Comparison of ENCODE assay signal across 10 cellular contexts in genomic region chr4:1752284-1753041, GRCh38. TPM values are rescaled to one million over a fixed set of nuclear protein-coding genes. Genes with fewer than 3 reads are reported as not detected.
DNase-seq lines count a peak whose midpoint lies in the region; ATAC-seq and TF ChIP-seq lines count a peak whose summit lies in the region.
"Had no signal": no experiment of that assay in that cellular context is flagged by ENCODE, and none has a peak within 500 bp of the region (broad histone marks: within the 10 kb centered on the region; RNA-seq: fewer than 3 reads in every experiment).

No MANE protein-coding gene starts in this region.

- H3K9me3 ChIP-seq in BLaER1 treated with 17β-estradiol and CSF1 and Interleukin-3, amounts not matched to agents 10 nM and 100 nM (replicated peaks in 1 of 11): no peaks in the 10 kb centered on the region
- H3K9me3 ChIP-seq in left lung (no peaks in the 10 kb centered on the region), BE2C (no peaks in the 10 kb centered on the region)

- no peaks in the 10 kb centered on the region for H3K4me1 Mint-ChIP-seq in GM23338
- peaks cover 1% of the 10 kb centered on the region for H3K4me1 Mint-ChIP-seq in nephron progenitor cell

- no peaks in the 10 kb centered on the region for H3F3A ChIP-seq in GM23338 (replicated peaks; ENCODE audit: low read depth)

- no peak overlapping the region for H2AFZ ChIP-seq in GM23338

- peak overlapping the region in 2 of 10 experiments; percentile 13 to 45; a peak in 5 of 20 replicates for H3K4me3 ChIP-seq in BLaER1 treated with 17β-estradiol and CSF1 and Interleukin-3, amounts not matched to agents 10 nM and 100 nM
- no peak overlapping the region for H3K4me3 ChIP-seq in GM23338
- no peak overlapping the region for H3K4me3 ChIP-seq in left lung
- H3K4me3 ChIP-seq in BE2C (ENCODE audit: low read depth, low read length): no peak overlapping the region

- intact Hi-C loops in left lung (cut with DNase I): no loop called here

- H3K27ac ChIP-seq in BLaER1 treated with 17β-estradiol and CSF1 and Interleukin-3, amounts not matched to agents 10 nM and 100 nM: peak overlapping the region; percentile 74 to 91 (median 86)
- no peak overlapping the region for H3K27ac ChIP-seq in GM23338 (ENCODE audit: low read depth)
- H3K27ac ChIP-seq in left lung: no peak overlapping the region

- TF ChIP-seq CTCF in GM23338 (conservative IDR thresholded peaks at IDR 0.05; ENCODE audit: low read depth in 2 of 2): peak in 1 of 2 experiments; percentile 41; a peak in 2 of 4 replicates
- TF ChIP-seq CTCF in left lung (IDR thresholded peaks at IDR 0.05): no peak
- TF ChIP-seq CTCF in nephron progenitor cell (IDR thresholded peaks at IDR 0.05): no peak
- no peak for TF ChIP-seq CTCF in BE2C (IDR thresholded peaks at IDR 0.05; ENCODE audit: low read depth, low read length)

- peak overlapping the region; percentile 80 to 96 (median 94) for H3K4me2 ChIP-seq in BLaER1 treated with 17β-estradiol and CSF1 and Interleukin-3, amounts not matched to agents 10 nM and 100 nM
- H3K4me2 ChIP-seq in GM23338: no peak overlapping the region; the same call in 1 of the 2 replicates

- peaks cover 33 to 68% (median 50%) of the 10 kb centered on the region in 10 experiments for H3K4me1 ChIP-seq in BLaER1 treated with 17β-estradiol and CSF1 and Interleukin-3, amounts not matched to agents 10 nM and 100 nM
- H3K4me1 ChIP-seq in GM23338 (ENCODE audit: insufficient read depth) (no peaks in the 10 kb centered on the region), left lung (peaks cover 13 to 28% of the 10 kb centered on the region in 2 donors), BE2C (peaks cover 6% of the 10 kb centered on the region)

- no peak overlapping the region for H3K4me3 Mint-ChIP-seq in GM23338
- no peak overlapping the region for H3K4me3 Mint-ChIP-seq in nephron progenitor cell
- H3K4me3 Mint-ChIP-seq: activated naive CD8-positive, alpha-beta T cell had no signal

- H3K27me3 Mint-ChIP-seq in GM23338 (ENCODE audit: insufficient read depth, low read depth, poor library complexity): peaks cover 2% of the 10 kb centered on the region
- H3K27me3 Mint-ChIP-seq in nephron progenitor cell (ENCODE audit: low read depth, poor library complexity): peaks cover 8% of the 10 kb centered on the region
- H3K27me3 Mint-ChIP-seq: activated naive CD8-positive, alpha-beta T cell had no signal

- no peak overlapping the region for H3K27ac Mint-ChIP-seq in GM23338
- no peak overlapping the region for H3K27ac Mint-ChIP-seq in nephron progenitor cell
- H3K27ac Mint-ChIP-seq: activated naive CD8-positive, alpha-beta T cell had no signal

- ATAC-seq in GM23338 (peak; percentile 19), left lung (peak; percentile 50)
- ATAC-seq: Panc1 had no signal

- peak; percentile 59 for DNase-seq in GM23338 (ENCODE audit: low spot score)
- DNase-seq in activated T-cell treated with anti-CD3 and anti-CD28 coated beads, Interleukin-2, amount 50 U/mL, for 48 hours: peak; percentile 50 to 58
- DNase-seq in left lung: no peak
- DNase-seq in COLO829 (ENCODE audit: low spot score): no peak
- DNase-seq in nephron progenitor cell: no peak
- DNase-seq in BE2C: no peak
- DNase-seq in NAMALWA (ENCODE audit: low spot score): no peak

- peak overlapping the region; percentile 76 to 83 (median 79) for H3K9ac ChIP-seq in BLaER1 treated with 17β-estradiol and CSF1 and Interleukin-3, amounts not matched to agents 10 nM and 100 nM

- H3K79me2 ChIP-seq in GM23338 (replicated peaks; ENCODE audit: insufficient read depth): no peaks in the 10 kb centered on the region

- H3K9me2 ChIP-seq in GM23338 (ENCODE audit: insufficient read depth): no peaks in the 10 kb centered on the region

- no peaks in the 10 kb centered on the region for H3K27me3 ChIP-seq in BLaER1 treated with 17β-estradiol and CSF1 and Interleukin-3, amounts not matched to agents 10 nM and 100 nM
- H3K27me3 ChIP-seq in GM23338 (ENCODE audit: insufficient read depth) (no peaks in the 10 kb centered on the region), left lung (peaks cover 0 to 12% of the 10 kb centered on the region in 2 donors), BE2C (no peaks in the 10 kb centered on the region)

- peaks cover 0 to 11% (median under 1%) of the 10 kb centered on the region in 11 experiments; a peak in 5 of 22 replicates for H4K20me1 ChIP-seq in BLaER1 treated with 17β-estradiol and CSF1 and Interleukin-3, amounts not matched to agents 10 nM and 100 nM
- H4K20me1 ChIP-seq in GM23338 (replicated peaks; ENCODE audit: insufficient read depth): no peaks in the 10 kb centered on the region

- H3K9me3 Mint-ChIP-seq in GM23338: no peaks in the 10 kb centered on the region
- H3K9me3 Mint-ChIP-seq in nephron progenitor cell: no peaks in the 10 kb centered on the region

- H3K36me3 Mint-ChIP-seq in GM23338 (ENCODE audit: low read depth) (no peaks in the 10 kb centered on the region), nephron progenitor cell (ENCODE audit: low read depth) (no peaks in the 10 kb centered on the region)
- H3K36me3 Mint-ChIP-seq: activated naive CD8-positive, alpha-beta T cell had no signal

- H3K36me3 ChIP-seq in BLaER1 treated with 17β-estradiol and CSF1 and Interleukin-3, amounts not matched to agents 10 nM and 100 nM: no peaks in the 10 kb centered on the region
- no peaks in the 10 kb centered on the region for H3K36me3 ChIP-seq in GM23338 (ENCODE audit: insufficient read depth)
- no peaks in the 10 kb centered on the region for H3K36me3 ChIP-seq in left lung
- no peaks in the 10 kb centered on the region for H3K36me3 ChIP-seq in BE2C

TF ChIP-seq in GM23338, 12 proteins besides CTCF, POLR2A, EP300 and RAD21 (continues in another document):
- TF ChIP-seq JUNB (IDR thresholded peaks at IDR 0.05; ENCODE audit: unreplicated experiment) (no peak), ETS1 (IDR thresholded peaks at IDR 0.05) (no peak), NANOG (IDR thresholded peaks at IDR 0.05; ENCODE audit: borderline replicate concordance) (no peak), EZH2 (IDR thresholded peaks at IDR 0.05; ENCODE audit: low read depth, unreplicated experiment) (no peak), STAT1 (IDR thresholded peaks at IDR 0.05; ENCODE audit: unreplicated experiment) (no peak)

RNA-seq across cellular contexts. Expression of gene TACC3, which starts 31.1 kb away (rescaled TPM):
- total RNA-seq in GM23338 (2014; rRNA removed; shearing (Covaris generic)): 120 and 136 TPM in 2 replicates
- 120 and 129 TPM in 2 replicates for polyA plus RNA-seq in GM23338 (2016; fragmentation: Nextera tagmentation; extraction: Ambion mirVana)
- total RNA-seq in left lung: 10 to 100 TPM; 20.3 to 28.1 TPM
- polyA plus RNA-seq in BE2C (2012; ENCODE audit: insufficient read depth, insufficient read length, low read depth): 38.0 TPM

RNA-seq across cellular contexts. Expression of gene TMEM129, which starts 31.3 kb away (rescaled TPM):
- total RNA-seq in GM23338 (2014; rRNA removed; shearing (Covaris generic)): 45.1 and 64.4 TPM in 2 replicates
- 16.2 and 16.4 TPM in 2 replicates for polyA plus RNA-seq in GM23338 (2016; fragmentation: Nextera tagmentation; extraction: Ambion mirVana)
- 10 to 100 TPM; 36.8 to 41.1 TPM for total RNA-seq in left lung
- 87.6 TPM for polyA plus RNA-seq in BE2C (2012; ENCODE audit: insufficient read depth, insufficient read length, low read depth)

RNA-seq across cellular contexts. Expression of gene SLBP, which starts 40.3 kb away (rescaled TPM):
- 54.4 and 68.3 TPM in 2 replicates for total RNA-seq in GM23338 (2014; rRNA removed; shearing (Covaris generic))
- polyA plus RNA-seq in GM23338 (2016; fragmentation: Nextera tagmentation; extraction: Ambion mirVana): 58.6 and 62.5 TPM in 2 replicates
- total RNA-seq in left lung: 10 to 100 TPM; 39.1 to 42.8 TPM
- polyA plus RNA-seq in BE2C (2012; ENCODE audit: insufficient read depth, insufficient read length, low read depth): 66.8 TPM

RNA-seq across cellular contexts. Expression of gene FGFR3, which starts 40.6 kb away (rescaled TPM):
- total RNA-seq in GM23338 (2014; rRNA removed; shearing (Covaris generic)): 14.8 and 17.4 TPM in 2 replicates
- 3.6 and 4.2 TPM in 2 replicates for polyA plus RNA-seq in GM23338 (2016; fragmentation: Nextera tagmentation; extraction: Ambion mirVana)
- total RNA-seq in left lung: 10 to 100 TPM; 10.8 to 13.5 TPM
- polyA plus RNA-seq in BE2C (2012; ENCODE audit: insufficient read depth, insufficient read length, low read depth): 0.25 TPM

Comparison
In these comparisons a context has a peak if more than half of its experiments do, and no peak if none do; other contexts are left out.
1. H3K27ac ChIP-seq: peak in BLaER1 treated with 17β-estradiol and CSF1 and Interleukin-3, amounts not matched to agents 10 nM and 100 nM (11 of 11); none in GM23338 (single experiment) and left lung (0 of 2).
2. DNase-seq: peak in GM23338 (single experiment) and activated T-cell treated with anti-CD3 and anti-CD28 coated beads, Interleukin-2, amount 50 U/mL, for 48 hours (2 of 2); none in left lung (0 of 2), COLO829 (single experiment), nephron progenitor cell (single experiment), BE2C (single experiment) and NAMALWA (single experiment).